1 cellular context compared by ENCODE assay signal in genomic region chr19:18520848-18521691, GRCh38.
TF ChIP-seq lines count a peak whose summit lies in the region.

No MANE protein-coding gene starts in this region.

TF ChIP-seq in K562, 482 proteins besides CTCF, POLR2A, EP300 and RAD21 (continued from another document):
- TF ChIP-seq ATF4 (CRISPR knock-in tag; IDR thresholded peaks at IDR 0.05) (no peak), NFYB (IDR thresholded peaks at IDR 0.05; ENCODE audit: extremely low read depth, insufficient read length) (no peak), TAF15 (IDR thresholded peaks at IDR 0.05; ENCODE audit: low read depth, low read length) (no peak), ERF (CRISPR knock-in tag; IDR thresholded peaks at IDR 0.05) (no peak)
TF ChIP-seq in K562: peak in this region for 14.
